8 cellular contexts compared by ENCODE assay signal in the genomic region with DNA sequence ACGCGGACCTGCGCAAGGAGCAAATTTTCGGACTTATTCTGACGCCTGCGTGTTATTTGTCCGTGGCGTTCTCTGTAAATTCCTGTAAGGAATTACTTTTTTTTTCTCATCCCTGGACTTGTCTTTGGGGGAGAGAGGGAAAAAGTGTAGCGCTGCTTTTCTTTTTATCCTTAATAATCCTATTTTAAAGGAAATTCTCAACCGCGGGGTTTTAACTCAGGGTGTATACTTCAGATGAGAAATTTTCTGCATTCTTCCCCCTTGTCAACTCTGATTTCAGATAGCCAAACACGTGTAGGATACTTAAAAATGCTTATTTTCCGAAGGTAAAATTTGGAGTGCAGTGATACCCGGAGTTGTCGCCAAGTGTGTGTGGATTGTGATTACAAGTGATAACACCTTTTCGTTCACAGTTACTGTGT. TPM values are rescaled to one million over a fixed set of nuclear protein-coding genes. Genes with fewer than 3 reads are reported as not detected.
DNase-seq lines count a peak whose midpoint lies in the region; ATAC-seq, FAIRE-seq and TF ChIP-seq lines count a peak whose summit lies in the region.

No MANE protein-coding gene starts in this region.

- peak; percentile 43 for FAIRE-seq in GM12891 (lab: Jason Lieb, UNC)

- H3K36me3 Mint-ChIP-seq in effector memory CD8-positive, alpha-beta T cell (ENCODE audit: insufficient read depth) = peaks cover 31% of the 10 kb centered on the region
- peaks cover 28% of the 10 kb centered on the region for H3K36me3 Mint-ChIP-seq in nephron progenitor cell (ENCODE audit: low read depth)

- ATAC-seq in PC-3 = 0 out of 2 replicates have a peak, but pooled peaks have one; percentile 1
- no peak for ATAC-seq in effector memory CD8-positive, alpha-beta T cell (replicated peaks)
- no peak for ATAC-seq in HG03159 (IDR thresholded peaks at IDR 0.05; ENCODE audit: unreplicated experiment)

- H3K9ac ChIP-seq in PC-3 (ENCODE audit: low read length) = peak overlapping the region; percentile 90

- BruUV-seq in PC-3 (replicated peaks; lab: Mats Ljungman, UMichigan) = TSS peak; percentile 53

- DNase-seq in GM12891 (ENCODE audit: insufficient read length, low spot score) (no peak), PC-3 (no peak), nephron progenitor cell (no peak), GM19240 (ENCODE audit: insufficient read length, low spot score) (no peak), HPDE6-E6E7 (ENCODE audit: extremely low spot score) (no peak), head of caudate nucleus (no peak)
- DNase-seq in effector memory CD8-positive, alpha-beta T cell = no peak

- no peaks in the 10 kb centered on the region for H3K9me3 Mint-ChIP-seq in effector memory CD8-positive, alpha-beta T cell
- H3K9me3 Mint-ChIP-seq in nephron progenitor cell = peaks cover under 1% of the 10 kb centered on the region

- no peak for TF ChIP-seq POLR2A in GM12891 (IDR thresholded peaks at IDR 0.05; ENCODE audit: low read depth, low read length)

- peak overlapping the region; percentile 99 for H3K4me3 ChIP-seq in PC-3 (ENCODE audit: low read length)

- no peaks in the 10 kb centered on the region for H3K27me3 Mint-ChIP-seq in effector memory CD8-positive, alpha-beta T cell
- H3K27me3 Mint-ChIP-seq in nephron progenitor cell (ENCODE audit: low read depth, poor library complexity) = peaks cover 2% of the 10 kb centered on the region

- POLR2A ChIA-PET in PC-3 (lab: Charles Lee; ENCODE audit: unreplicated experiment) = no interaction called here

- intact Hi-C loops in PC-3 (cut with micrococcal nuclease) (loop anchor here (5.0 kb wide), 2 partner anchors 55 to 115 kb away; partner anchors contain the start of genes REEP5 and SRP19), head of caudate nucleus (cut with DNase I) (loop anchor here (5.0 kb wide), 2 partner anchors 55 to 535 kb away; partner anchors contain the start of genes REEP5 and YTHDC2)

- no peak for TF ChIP-seq CTCF in PC-3 (conservative IDR thresholded peaks at IDR 0.05; ENCODE audit: low read depth, low read length)
- TF ChIP-seq CTCF in nephron progenitor cell (IDR thresholded peaks at IDR 0.05) = no peak

- peak overlapping the region; percentile 66 for H3K27ac ChIP-seq in PC-3 (ENCODE audit: low read length)

- H3K4me1 Mint-ChIP-seq in effector memory CD8-positive, alpha-beta T cell (ENCODE audit: low read depth in 2 of 2) = peaks cover 30 to 53% of the 10 kb centered on the region in 2 donors
- H3K4me1 Mint-ChIP-seq in nephron progenitor cell = peaks cover 48% of the 10 kb centered on the region

- peak overlapping the region; percentile 98 to 100 for H3K4me3 Mint-ChIP-seq in effector memory CD8-positive, alpha-beta T cell
- H3K4me3 Mint-ChIP-seq in nephron progenitor cell = peak overlapping the region; percentile 98

- CTCF ChIA-PET in PC-3 (lab: Charles Lee) = no interaction called here

- H4K20me1 ChIP-seq in PC-3 (ENCODE audit: low read length) = peaks cover 17% of the 10 kb centered on the region; the same call in 1 of the 2 replicates

- H3K36me3 ChIP-seq in PC-3 (ENCODE audit: low read depth, low read length) = no peaks in the 10 kb centered on the region

- H3F3A ChIP-seq in PC-3 (ENCODE audit: low read length, unreplicated experiment) = no peaks in the 10 kb centered on the region

- H2AFZ ChIP-seq in PC-3 (ENCODE audit: low read length) = peak overlapping the region; percentile 100

- peaks cover 59% of the 10 kb centered on the region for H3K79me2 ChIP-seq in PC-3 (ENCODE audit: low read length)

- no peaks in the 10 kb centered on the region for H3K9me2 ChIP-seq in PC-3 (replicated peaks; ENCODE audit: low read length)

- peak overlapping the region; percentile 95 to 98 for H3K27ac Mint-ChIP-seq in effector memory CD8-positive, alpha-beta T cell
- H3K27ac Mint-ChIP-seq in nephron progenitor cell = peak overlapping the region; percentile 99

- H3K9me3 ChIP-seq in PC-3 (ENCODE audit: low read length) = no peaks in the 10 kb centered on the region

- H3K27me3 ChIP-seq in PC-3 (ENCODE audit: low read length) = no peaks in the 10 kb centered on the region

- H3K4me1 ChIP-seq in PC-3 (ENCODE audit: insufficient read depth, low read length) = peaks cover 18% of the 10 kb centered on the region

- peak overlapping the region; percentile 97 for H3K4me2 ChIP-seq in PC-3 (ENCODE audit: low read length)

TF ChIP-seq in GM12891, 5 proteins besides CTCF, POLR2A, EP300 and RAD21:
- TF ChIP-seq PAX5 (IDR thresholded peaks at IDR 0.05; ENCODE audit: insufficient read depth, low read length, severe bottlenecking) (no peak), POLR2AphosphoS5 (IDR thresholded peaks at IDR 0.05; ENCODE audit: low read depth, low read length) (no peak), SPI1 (IDR thresholded peaks at IDR 0.05; ENCODE audit: low read depth, low read length) (no peak), TAF1 (IDR thresholded peaks at IDR 0.05; ENCODE audit: low read depth, low read length) (no peak), POU2F2 (IDR thresholded peaks at IDR 0.05; ENCODE audit: low read depth, low read length) (no peak)

RNA-seq across cellular contexts. Expression of gene DCP2, which starts 0.9 kb away (rescaled TPM):
- 17.0 TPM for polyA plus RNA-seq in GM12891 (2012; ENCODE audit: low read depth, missing spikeins)
- total RNA-seq in PC-3 (2014; rRNA removed) = 26.7 and 33.6 TPM in 2 replicates

RNA-seq across cellular contexts. Expression of gene REEP5, which starts 55.4 kb away (rescaled TPM):
- polyA plus RNA-seq in GM12891 (2012; ENCODE audit: low read depth, missing spikeins) = 24.8 TPM
- total RNA-seq in PC-3 (2014; rRNA removed) = 61.9 and 85.2 TPM in 2 replicates
